Comparison of ENCODE assay signal across 16 cellular contexts in the genomic region with DNA sequence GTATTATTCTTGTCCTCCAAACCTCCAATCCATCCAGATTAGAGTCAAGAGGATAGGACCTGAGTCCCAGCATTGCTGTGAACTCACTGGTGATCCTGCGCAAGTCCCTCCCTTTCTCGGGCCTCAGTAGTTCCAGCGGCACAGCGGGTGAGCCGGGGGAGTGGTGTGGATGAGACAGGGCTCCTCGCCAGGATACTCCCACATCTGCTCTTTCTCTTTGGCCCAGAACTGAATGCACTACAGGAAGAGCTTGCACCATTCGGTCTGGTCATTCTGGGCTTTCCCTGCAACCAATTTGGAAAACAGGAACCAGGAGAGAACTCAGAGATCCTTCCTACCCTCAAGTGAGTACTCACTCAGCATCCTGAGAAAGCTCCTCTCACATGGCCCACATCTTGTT. TPM values are rescaled to one million over a fixed set of nuclear protein-coding genes. Genes with fewer than 3 reads are reported as not detected.
DNase-seq lines count a peak whose midpoint lies in the region; ATAC-seq, FAIRE-seq and TF ChIP-seq lines count a peak whose summit lies in the region.
"Had no signal": no experiment of that assay in that cellular context is flagged by ENCODE, and none has a peak within 500 bp of the region (broad histone marks: within the 10 kb centered on the region; RNA-seq: fewer than 3 reads in every experiment).

No MANE protein-coding gene starts in this region.

- TF ChIP-seq POLR2A in K562 (conservative IDR thresholded peaks at IDR 0.05) (no peak), sigmoid colon (IDR thresholded peaks at IDR 0.05) (no peak)

- ATAC-seq in K562 (no peak), WTC11 (no peak), GM19455 (IDR thresholded peaks at IDR 0.05; ENCODE audit: unreplicated experiment) (no peak)
- ATAC-seq: activated T-cell treated with anti-CD3 and anti-CD28 coated beads, Interleukin-2, amount 50 U/mL, for 72 hours; esophagus mucosa; natural killer cell treated with Interleukin-12 subunit alpha and Interleukin-12 subunit beta and Interleukin-15 and Interleukin-18, amount 100 ng/mL, for 72 hours had no signal

- H3K36me3 ChIP-seq in K562 (ENCODE audit: control insufficient read depth, insufficient read depth, low read length): peaks cover 36% of the 10 kb centered on the region; the same call in 2 of the 3 replicates
- peaks cover 78% of the 10 kb centered on the region for H3K36me3 ChIP-seq in right atrium auricular region
- H3K36me3 ChIP-seq in sigmoid colon: peaks cover 8 to 61% (median 23%) of the 10 kb centered on the region in 4 donors
- no peaks in the 10 kb centered on the region for H3K36me3 ChIP-seq in smooth muscle cell (ENCODE audit: low read depth)

- in situ Hi-C loops in K562 (cut with MboI): no loop called here

- no peak overlapping the region for H3K27ac Mint-ChIP-seq in WTC11
- H3K27ac Mint-ChIP-seq: activated CD4-positive, alpha-beta T cell treated with anti-CD3 and anti-CD28 coated beads, Interleukin-2, amount 10 ng/mL, durations not matched to agents 7 days and 5 days; natural killer cell treated with Interleukin-12 subunit alpha and Interleukin-12 subunit beta and Interleukin-15 and Interleukin-18, amount 100 ng/mL, for 72 hours had no signal

- H3K27ac ChIP-seq in K562 (ENCODE audit: extremely low read depth, low read depth, low read length) (no peak overlapping the region), right atrium auricular region (peak overlapping the region; percentile 97 to 98), sigmoid colon (peak overlapping the region; percentile 25 to 83 (median 58)), smooth muscle cell (ENCODE audit: low read depth) (no peak overlapping the region)
- H3K27ac ChIP-seq: GM23248 had no signal

- BruUV-seq in K562 (replicated peaks; lab: Mats Ljungman, UMichigan): no TSS peak

- H3K79me2 ChIP-seq in K562 (ENCODE audit: control insufficient read depth, insufficient read depth, low read length): no peaks in the 10 kb centered on the region
- H3K79me2 ChIP-seq in smooth muscle cell (ENCODE audit: low read depth): no peaks in the 10 kb centered on the region

- no peaks in the 10 kb centered on the region for H3K27me3 ChIP-seq in K562 (ENCODE audit: control insufficient read depth in 2 of 2, insufficient read depth in 2 of 2, low read length in 2 of 2)
- no peaks in the 10 kb centered on the region for H3K27me3 ChIP-seq in right atrium auricular region
- no peaks in the 10 kb centered on the region for H3K27me3 ChIP-seq in sigmoid colon
- H3K27me3 ChIP-seq in smooth muscle cell (ENCODE audit: low read depth): no peaks in the 10 kb centered on the region

- H3K4me3 Mint-ChIP-seq in WTC11: no peak overlapping the region
- H3K4me3 Mint-ChIP-seq: activated CD4-positive, alpha-beta T cell treated with anti-CD3 and anti-CD28 coated beads, Interleukin-2, amount 10 ng/mL, durations not matched to agents 7 days and 5 days; activated T-cell treated with anti-CD3 and anti-CD28 coated beads, Interleukin-2, amount 50 U/mL, for 72 hours; natural killer cell treated with Interleukin-12 subunit alpha and Interleukin-12 subunit beta and Interleukin-15 and Interleukin-18, amount 100 ng/mL, for 72 hours had no signal

- H3K4me1 ChIP-seq in K562 (replicated peaks in 1 of 2; ENCODE audit: control insufficient read depth in 2 of 2, insufficient read depth in 2 of 2, low read length in 2 of 2): peaks cover 27 to 33% of the 10 kb centered on the region in 2 experiments
- H3K4me1 ChIP-seq in right atrium auricular region: peaks cover 0 to 94% of the 10 kb centered on the region in 2 donors
- peaks cover 0 to 48% (median 33%) of the 10 kb centered on the region in 4 donors for H3K4me1 ChIP-seq in sigmoid colon
- H3K4me1 ChIP-seq in smooth muscle cell (ENCODE audit: low read depth): no peaks in the 10 kb centered on the region

- DNase-seq in CD1c-positive myeloid dendritic cell (ENCODE audit: extremely low spot score) (peak; percentile 77), K562 (ENCODE audit: extremely low read depth in 1 of 4, low spot score in 3 of 4) (no peak), right atrium auricular region (ENCODE audit: low spot score) (no peak), sigmoid colon (peak; percentile 82), smooth muscle cell (lab: John Stamatoyannopoulos, UW; ENCODE audit: unreplicated experiment) (no peak), NCI-H526 treated with DMSO at 0.1 percent for 48 hours (lab: John Stamatoyannopoulos, UW) (no peak), WTC11 (ENCODE audit: low spot score) (no peak)
- DNase-seq: activated CD4-positive, alpha-beta T cell treated with anti-CD3 and anti-CD28 coated beads, Interleukin-2, amount 10 ng/mL, durations not matched to agents 7 days and 5 days; activated T-cell treated with anti-CD3 and anti-CD28 coated beads, Interleukin-2, amount 50 U/mL, for 72 hours; anterior cingulate cortex; EL; GM23248; Kasumi-1 had no signal

- intact Hi-C loops in K562 (cut with micrococcal nuclease) (no loop called here), sigmoid colon (cut with DNase I) (no loop called here)

- H3K9me1 ChIP-seq in K562 (ENCODE audit: control insufficient read depth, insufficient read depth, low read length): no peaks in the 10 kb centered on the region

- TF ChIP-seq EP300 in K562 (IDR thresholded peaks at IDR 0.05; ENCODE audit: low read length) (no peak), sigmoid colon (IDR thresholded peaks at IDR 0.05) (no peak)

- H3K9me3 ChIP-seq in K562 (replicated peaks; ENCODE audit: control insufficient read depth, insufficient read depth, low read depth, low read length): no peaks in the 10 kb centered on the region
- H3K9me3 ChIP-seq in right atrium auricular region: no peaks in the 10 kb centered on the region
- no peaks in the 10 kb centered on the region for H3K9me3 ChIP-seq in sigmoid colon
- no peaks in the 10 kb centered on the region for H3K9me3 ChIP-seq in smooth muscle cell (replicated peaks; ENCODE audit: low read depth)

- TF ChIP-seq CTCF in K562 (IDR thresholded peaks at IDR 0.05 in 2 of 3, conservative IDR thresholded peaks at IDR 0.05 in 1 of 3; ENCODE audit: insufficient read depth in 2 of 3, low read depth in 1 of 3, low read length in 3 of 3) (no peak), right atrium auricular region (IDR thresholded peaks at IDR 0.05) (no peak), sigmoid colon (IDR thresholded peaks at IDR 0.05) (no peak), smooth muscle cell (IDR thresholded peaks at IDR 0.05; ENCODE audit: borderline replicate concordance, insufficient read depth, poor library complexity, severe bottlenecking) (no peak), WTC11 (IDR thresholded peaks at IDR 0.05) (no peak)

- peaks cover 7% of the 10 kb centered on the region; the same call in 1 of the 2 replicates for H3K36me3 Mint-ChIP-seq in WTC11

- H3K9ac ChIP-seq in K562 (ENCODE audit: insufficient read depth in 1 of 2, low read depth in 2 of 2, low read length in 2 of 2) (no peak overlapping the region), smooth muscle cell (ENCODE audit: low read depth) (no peak overlapping the region)
- H3K9ac ChIP-seq: GM23248 had no signal

- H4K20me1 ChIP-seq in K562 (replicated peaks; ENCODE audit: control insufficient read depth, insufficient read depth, low read length) (no peaks in the 10 kb centered on the region), smooth muscle cell (ENCODE audit: low read depth) (no peaks in the 10 kb centered on the region)

- no peak for TF ChIP-seq RAD21 in K562 (CRISPR knock-in tag; conservative IDR thresholded peaks at IDR 0.05 in 1 of 2, IDR thresholded peaks at IDR 0.05 in 1 of 2)

- POLR2A ChIA-PET in K562 (lab: Yijun Ruan, JAX): interaction anchor here (0.6 to 2.9 kb wide), 2 partner anchors 10 to 70 kb away, joined by 4 to 11 read pairs; no protein-coding TSS in a partner anchor
- POLR2A ChIA-PET in WTC11 (lab: Charles Lee): no interaction called here

- no peaks in the 10 kb centered on the region for H3F3A ChIP-seq in smooth muscle cell (ENCODE audit: low read depth)

- WGBS in K562 (ENCODE audit: insufficient coverage, low coverage, missing lambda C conversion rate): 43% methylated on average over 7 of the region's 7 CpGs
- WGBS in sigmoid colon, 2 donors: 81 to 87% methylated on average over 7 of the region's 7 CpGs
- over 99% methylated on average over 7 of the region's 7 CpGs for WGBS in smooth muscle cell (ENCODE audit: low lambda C conversion rate)

- H2AFZ ChIP-seq in K562 (ENCODE audit: low read depth, low read length) (no peak overlapping the region), smooth muscle cell (ENCODE audit: low read depth) (no peak overlapping the region)
- H2AFZ ChIP-seq: GM23248 had no signal

- CTCF ChIA-PET in K562 (lab: Yijun Ruan, JAX; ENCODE audit: low intra/inter-chr PET ratio) (no interaction called here), WTC11 (lab: Charles Lee) (interaction anchor here (1.3 to 2.6 kb wide), 2 partner anchors 22 to 212 kb away, joined by 3 to 11 read pairs; no protein-coding TSS in a partner anchor)

- H3K4me2 ChIP-seq in K562 (ENCODE audit: insufficient read depth, low read length) (no peak overlapping the region), smooth muscle cell (no peak overlapping the region)

- FAIRE-seq in K562 (lab: Jason Lieb, UNC): no peak

- no peak overlapping the region for H3K4me3 ChIP-seq in K562
- H3K4me3 ChIP-seq in right atrium auricular region: no peak overlapping the region
- no peak overlapping the region for H3K4me3 ChIP-seq in sigmoid colon
- no peak overlapping the region for H3K4me3 ChIP-seq in smooth muscle cell
- H3K4me3 ChIP-seq: GM23248 had no signal

- H3K9me3 Mint-ChIP-seq in WTC11: no peaks in the 10 kb centered on the region
- H3K9me3 Mint-ChIP-seq: activated CD4-positive, alpha-beta T cell treated with anti-CD3 and anti-CD28 coated beads, Interleukin-2, amount 10 ng/mL, durations not matched to agents 7 days and 5 days; activated T-cell treated with anti-CD3 and anti-CD28 coated beads, Interleukin-2, amount 50 U/mL, for 72 hours; natural killer cell treated with Interleukin-12 subunit alpha and Interleukin-12 subunit beta and Interleukin-15 and Interleukin-18, amount 100 ng/mL, for 72 hours had no signal

- H3K4me1 Mint-ChIP-seq in WTC11: no peaks in the 10 kb centered on the region
- H3K4me1 Mint-ChIP-seq: activated CD4-positive, alpha-beta T cell treated with anti-CD3 and anti-CD28 coated beads, Interleukin-2, amount 10 ng/mL, durations not matched to agents 7 days and 5 days had no signal

- H3K27me3 Mint-ChIP-seq in WTC11 (ENCODE audit: low read depth): peaks cover 13% of the 10 kb centered on the region
- H3K27me3 Mint-ChIP-seq: natural killer cell treated with Interleukin-12 subunit alpha and Interleukin-12 subunit beta and Interleukin-15 and Interleukin-18, amount 100 ng/mL, for 72 hours had no signal

RNA-seq across cellular contexts. Expression of gene GPX3, which starts 6.3 kb away (rescaled TPM):
- total RNA-seq in K562 (2011; cell fraction: chromatin; rRNA removed; ENCODE audit: low replicate concordance): 0.28 and 0.32 TPM in 2 replicates
- total RNA-seq in K562 (2011; cell fraction: nucleolus; rRNA removed): 0.83 TPM in 1 of 2 replicates, not detected in the other
- not detected in 2 replicates for total RNA-seq in K562 (2011; cell fraction: nucleoplasm; rRNA removed)
- total RNA-seq in K562 (2014; rRNA removed) (not detected in 2 replicates), K562 (2014; rRNA removed; fragmentation: Illumina TruSeq; extraction: Trizol) (not detected in 2 replicates), K562 (2015; rRNA removed; fragmentation: Illumina TruSeq; extraction: Trizol) (not detected in 2 replicates), K562 (2021) (0.72 and 0.86 TPM in 2 replicates), right atrium auricular region (1,000 to 10,000 TPM; 2,222 to 2,480 TPM), sigmoid colon (1,000 to 10,000 TPM in 2 of 4 donors, 100 to 1,000 TPM in 2; 616 to 2,079 (median 918) TPM), smooth muscle cell (32.6 and 36.7 TPM in 2 replicates), WTC11 (2021) (24.5 to 26.9 TPM (median 26.2 TPM) in 3 replicates)
- polyA plus RNA-seq in K562 (2011; rRNA removed) (0.16 TPM in 1 of 2 replicates, not detected in the other), K562 (2014; fragmentation: Illumina TruSeq; extraction: Trizol) (0.25 TPM in 1 of 2 replicates, not detected in the other), K562 (2014; fragmentation: Nextera tagmentation; extraction: Ambion mirVana) (not detected), K562 (2014; rRNA removed) (not detected in 2 replicates), sigmoid colon (1,000 to 10,000 TPM in 1 of 3 donors, 100 to 1,000 TPM in 1, 10 to 100 TPM in 1; 85.1 to 1,326 (median 302) TPM), smooth muscle cell (59.3 and 67.5 TPM in 2 replicates)
- 0.10 and 0.44 TPM in 2 replicates for polyA plus RNA-seq in K562 (2011; cell fraction: cytosol; rRNA removed)
- polyA plus RNA-seq in K562 (2011; cell fraction: nucleus; rRNA removed): 0.10 TPM in 1 of 2 replicates, not detected in the other
- polyA plus RNA-seq in K562 (2012): 0.87 and 2.2 TPM in 2 replicates
- not detected in 2 replicates for polyA minus RNA-seq in K562 (2011; rRNA and poly(A)+ RNA removed)
- 2.3 TPM in 1 of 2 replicates, not detected in the other for polyA minus RNA-seq in K562 (2011; cell fraction: cytosol; rRNA and poly(A)+ RNA removed)
- polyA minus RNA-seq in K562 (2011; cell fraction: nucleus; rRNA and poly(A)+ RNA removed): not detected in 2 replicates
- total RNA-seq: activated CD4-positive, alpha-beta T cell treated with anti-CD3 and anti-CD28 coated beads, Interleukin-2, amount 10 ng/mL, durations not matched to agents 7 days and 5 days; activated T-cell treated with anti-CD3 and anti-CD28 coated beads, Interleukin-2, amount 50 U/mL, for 72 hours; natural killer cell treated with Interleukin-12 subunit alpha and Interleukin-12 subunit beta and Interleukin-15 and Interleukin-18, amount 100 ng/mL, for 72 hours had no signal

RNA-seq across cellular contexts. Expression of gene TNIP1, which starts 54.2 kb away (rescaled TPM):
- 107 and 139 TPM in 2 replicates for total RNA-seq in K562 (2011; cell fraction: chromatin; rRNA removed; ENCODE audit: low replicate concordance)
- 57.9 and 62.4 TPM in 2 replicates for total RNA-seq in K562 (2011; cell fraction: nucleolus; rRNA removed)
- 79.0 and 111 TPM in 2 replicates for total RNA-seq in K562 (2011; cell fraction: nucleoplasm; rRNA removed)
- total RNA-seq in K562 (2014; rRNA removed) (40.5 and 41.2 TPM in 2 replicates), K562 (2014; rRNA removed; fragmentation: Illumina TruSeq; extraction: Trizol) (13.9 and 18.4 TPM in 2 replicates), K562 (2015; rRNA removed; fragmentation: Illumina TruSeq; extraction: Trizol) (24.1 and 24.5 TPM in 2 replicates), K562 (2021) (41.0 and 42.6 TPM in 2 replicates), right atrium auricular region (10 to 100 TPM; 68.9 to 92.6 TPM), sigmoid colon (10 to 100 TPM; 55.1 to 73.1 (median 62.8) TPM), smooth muscle cell (45.7 and 51.4 TPM in 2 replicates), WTC11 (2021) (41.1 to 48.9 TPM (median 47.0 TPM) in 3 replicates)
- polyA plus RNA-seq in K562 (2011; rRNA removed) (26.9 and 35.4 TPM in 2 replicates), K562 (2014; fragmentation: Illumina TruSeq; extraction: Trizol) (25.3 and 26.4 TPM in 2 replicates), K562 (2014; fragmentation: Nextera tagmentation; extraction: Ambion mirVana) (under 1 TPM; 0.46 to 0.99 TPM), K562 (2014; rRNA removed) (24.6 and 33.5 TPM in 2 replicates), sigmoid colon (100 to 1,000 TPM; 153 to 210 (median 195) TPM), smooth muscle cell (64.4 and 73.7 TPM in 2 replicates)
- polyA plus RNA-seq in K562 (2011; cell fraction: cytosol; rRNA removed): 23.2 and 26.3 TPM in 2 replicates
- 43.5 and 44.0 TPM in 2 replicates for polyA plus RNA-seq in K562 (2011; cell fraction: nucleus; rRNA removed)
- polyA plus RNA-seq in K562 (2012): 37.0 and 57.9 TPM in 2 replicates
- 50.2 and 55.3 TPM in 2 replicates for polyA minus RNA-seq in K562 (2011; rRNA and poly(A)+ RNA removed)
- polyA minus RNA-seq in K562 (2011; cell fraction: cytosol; rRNA and poly(A)+ RNA removed): 31.5 and 54.0 TPM in 2 replicates
- 33.0 and 56.4 TPM in 2 replicates for polyA minus RNA-seq in K562 (2011; cell fraction: nucleus; rRNA and poly(A)+ RNA removed)

Comparison
In these comparisons a context has a peak if more than half of its experiments do, and no peak if none do; other contexts are left out.
1. DNase-seq: peak in CD1c-positive myeloid dendritic cell (single experiment) and sigmoid colon (single experiment); none in K562 (0 of 4), right atrium auricular region (single experiment), smooth muscle cell (single experiment), NCI-H526 treated with DMSO at 0.1 percent for 48 hours (single experiment) and WTC11 (single experiment).
2. H3K27ac ChIP-seq: peak in right atrium auricular region (2 of 2) and sigmoid colon (4 of 4); none in K562 (single experiment) and smooth muscle cell (single experiment).
3. RNA of gene GPX3, which starts 6.3 kb away (total RNA-seq): 2,222 to 2,480 TPM in right atrium auricular region and 616 to 2,079 TPM in sigmoid colon; 32.6 to 36.7 TPM in smooth muscle cell, 24.5 to 26.9 TPM in WTC11 and 0.28 to 0.86 TPM in K562; every median in the first group is over 10 times any median in the second.